ENCODE assay signal across 15 cellular contexts in the genomic region with DNA sequence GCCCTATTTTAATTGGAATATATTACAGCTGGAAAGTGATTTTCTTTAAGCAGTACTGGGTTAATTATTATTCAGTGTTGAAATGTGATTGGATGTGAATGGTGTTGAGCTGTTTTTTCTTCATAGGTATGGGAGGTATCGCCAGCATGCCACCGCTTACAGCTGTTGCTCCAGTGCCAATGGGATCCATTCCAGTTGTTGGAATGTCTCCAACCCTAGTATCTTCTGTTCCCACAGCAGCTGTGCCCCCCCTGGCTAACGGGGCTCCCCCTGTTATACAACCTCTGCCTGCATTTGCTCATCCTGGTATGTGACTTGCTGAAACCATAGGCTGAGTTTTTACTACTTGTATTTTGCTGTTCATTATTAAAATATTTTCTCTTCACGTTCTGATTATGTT.
"Had no signal": no experiment of that assay in that cellular context is flagged by ENCODE, and none has a peak within 500 bp of the region (broad histone marks: within the 10 kb centered on the region; RNA-seq: fewer than 3 reads in every experiment).

No MANE protein-coding gene starts in this region.

- H3K4me3 ChIP-seq: hepatocyte, tibial artery, uterus had no signal

- H3K4me1 ChIP-seq: uterus had no signal

- H3K36me3 ChIP-seq: uterus had no signal

- H3K4me1 Mint-ChIP-seq: activated naive CD8-positive, alpha-beta T cell treated with anti-CD3 and anti-CD28 coated beads, Interleukin-2, amount 10 ng/mL, durations not matched to agents 7 days and 5 days; natural killer cell; stimulated activated effector memory CD8-positive, alpha-beta T cell treated with anti-CD3 and anti-CD28 coated beads, Interleukin-12 subunit alpha, Interleukin-12 subunit beta, amount 100 ng/mL, for 72 hours had no signal

- ATAC-seq: natural killer cell; stimulated activated effector memory CD8-positive, alpha-beta T cell treated with anti-CD3 and anti-CD28 coated beads, Interleukin-12 subunit alpha, Interleukin-12 subunit beta, amount 100 ng/mL, for 72 hours had no signal

- H3K27ac ChIP-seq: hepatocyte had no signal

- DNase-seq: activated CD4-positive, alpha-beta T cell treated with anti-CD3 and anti-CD28 coated beads for 1 hour; activated CD4-positive, alpha-beta T cell treated with anti-CD3 and anti-CD28 coated beads, Interleukin-2, amount 50 U/mL, for 4 hours; activated naive CD4-positive, alpha-beta T cell; activated naive CD8-positive, alpha-beta T cell treated with anti-CD3 and anti-CD28 coated beads, Interleukin-2, amount 10 ng/mL, durations not matched to agents 7 days and 5 days; activated T-cell treated with anti-CD3 and anti-CD28 coated beads for 4 hours; anterior cingulate cortex; islet precursor cell; natural killer cell; stimulated activated CD4-positive, alpha-beta T cell treated with anti-CD3 and anti-CD28 coated beads, Interleukin-12 subunit alpha, Interleukin-12 subunit beta, amount 100 ng/mL, for 4 hours; stimulated activated CD4-positive, alpha-beta T cell treated with anti-CD3 and anti-CD28 coated beads, Interleukin-2, amount 100 ng/mL, for 24 hours; T-helper 9 cell; tibial artery; uterus had no signal

- H3K27me3 ChIP-seq: hepatocyte, tibial artery, uterus had no signal

- H3K27ac Mint-ChIP-seq: activated naive CD8-positive, alpha-beta T cell treated with anti-CD3 and anti-CD28 coated beads, Interleukin-2, amount 10 ng/mL, durations not matched to agents 7 days and 5 days; natural killer cell; stimulated activated effector memory CD8-positive, alpha-beta T cell treated with anti-CD3 and anti-CD28 coated beads, Interleukin-12 subunit alpha, Interleukin-12 subunit beta, amount 100 ng/mL, for 72 hours had no signal

- H3K36me3 Mint-ChIP-seq: activated naive CD8-positive, alpha-beta T cell treated with anti-CD3 and anti-CD28 coated beads, Interleukin-2, amount 10 ng/mL, durations not matched to agents 7 days and 5 days; stimulated activated effector memory CD8-positive, alpha-beta T cell treated with anti-CD3 and anti-CD28 coated beads, Interleukin-12 subunit alpha, Interleukin-12 subunit beta, amount 100 ng/mL, for 72 hours had no signal

- H2AFZ ChIP-seq: hepatocyte had no signal

- H3K4me3 Mint-ChIP-seq: activated naive CD8-positive, alpha-beta T cell treated with anti-CD3 and anti-CD28 coated beads, Interleukin-2, amount 10 ng/mL, durations not matched to agents 7 days and 5 days; natural killer cell; stimulated activated effector memory CD8-positive, alpha-beta T cell treated with anti-CD3 and anti-CD28 coated beads, Interleukin-12 subunit alpha, Interleukin-12 subunit beta, amount 100 ng/mL, for 72 hours had no signal
